In the genomic region with DNA sequence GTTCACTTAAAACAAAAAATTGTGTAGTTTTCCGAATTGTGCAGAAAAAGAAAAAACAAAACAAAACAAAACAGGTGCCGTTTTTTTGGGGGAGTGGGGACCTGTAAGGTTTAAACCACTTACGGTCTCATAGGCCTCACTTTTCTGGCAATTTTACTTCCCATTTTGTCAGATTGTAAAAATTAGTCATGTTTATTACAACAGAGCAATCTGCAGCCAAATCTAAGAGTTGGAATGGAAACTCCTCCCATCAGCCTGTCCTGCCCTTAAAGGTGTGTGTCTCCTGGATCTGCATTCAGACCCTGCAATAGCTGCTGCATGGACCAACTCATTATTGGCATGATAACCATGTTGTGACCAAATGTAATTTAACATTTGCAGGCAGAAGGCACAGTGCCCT, we compare ENCODE assay signal across 26 cellular contexts. TPM values are rescaled to one million over a fixed set of nuclear protein-coding genes. Genes with fewer than 3 reads are reported as not detected.
"Had no signal": no experiment of that assay in that cellular context is flagged by ENCODE, and none has a peak within 500 bp of the region (broad histone marks: within the 10 kb centered on the region; RNA-seq: fewer than 3 reads in every experiment).

No MANE protein-coding gene starts in this region.

- DNase-seq: activated B cell treated with CpG ODN at 0.5 μM for 24 hours; activated CD4-positive, alpha-beta memory T cell treated with anti-CD3 and anti-CD28 coated beads for 36 hours; activated CD4-positive, alpha-beta T cell treated with anti-CD3 and anti-CD28 coated beads for 1 hour; activated CD4-positive, alpha-beta T cell treated with anti-CD3 and anti-CD28 coated beads, Interleukin-2, amount 10 ng/mL, durations not matched to agents 7 days and 5 days; activated CD8-positive, alpha-beta memory T cell treated with anti-CD3 and anti-CD28 coated beads for 24 hours; activated effector memory CD4-positive, alpha-beta T cell treated with anti-CD3 and anti-CD28 coated beads, Interleukin-2, amount 50 U/mL, for 16 hours; activated naive CD4-positive, alpha-beta T cell treated with Interleukin-2 at 50 U/mL for 16 hours; activated naive CD8-positive, alpha-beta T cell treated with anti-CD3 and anti-CD28 coated beads, Interleukin-2, amount 50 U/mL, for 24 hours; activated T-cell treated with anti-CD3 and anti-CD28 coated beads, Interleukin-2, amount 50 U/mL, for 4 hours; amniotic stem cell; brain microvascular endothelial cell; Karpas-422; MV-4-11; NCI-H1105; NCI-H1694 treated with DMSO at 0.1 percent for 48 hours; NCI-H2029 treated with DMSO at 0.1 percent for 48 hours; NCI-H345; NCI-H510A; NCI-H526 treated with DMSO at 0.1 percent for 48 hours; Peyer's patch; SHP77; T-helper 9 cell had no signal

- ATAC-seq: activated naive CD4-positive, alpha-beta T cell treated with anti-CD3 and anti-CD28 coated beads, Interleukin-2, amount 50 U/mL, for 72 hours; activated naive CD8-positive, alpha-beta T cell treated with anti-CD3 and anti-CD28 coated beads, Interleukin-2, amount 50 U/mL, for 24 hours; activated T-cell treated with anti-CD3 and anti-CD28 coated beads, Interleukin-2, amount 50 U/mL, for 4 hours; K562 had no signal

- H3K36me3 ChIP-seq: brain microvascular endothelial cell, cardiac muscle cell, Peyer's patch had no signal

- H3K4me3 ChIP-seq: cardiac muscle cell, K562, Peyer's patch had no signal

- H3K27ac ChIP-seq: brain microvascular endothelial cell, cardiac muscle cell, Peyer's patch had no signal

RNA-seq across cellular contexts. Expression of a gene that starts 8.2 kb away (rescaled TPM):
- total RNA-seq: activated B cell treated with CpG ODN at 0.5 μM for 24 hours; activated CD4-positive, alpha-beta memory T cell treated with anti-CD3 and anti-CD28 coated beads for 36 hours; activated CD4-positive, alpha-beta T cell treated with anti-CD3 and anti-CD28 coated beads, Interleukin-2, amount 10 ng/mL, durations not matched to agents 7 days and 5 days; activated naive CD4-positive, alpha-beta T cell treated with anti-CD3 and anti-CD28 coated beads, Interleukin-2, amount 50 U/mL, for 72 hours; activated T-cell treated with anti-CD3 and anti-CD28 coated beads, Interleukin-2, amount 50 U/mL, for 4 hours; K562; SK-MEL-5 had no signal
- polyA plus RNA-seq: K562 had no signal
